8 cellular contexts compared by ENCODE assay signal in genomic region chr19:50383852-50384684, GRCh38. TPM values are rescaled to one million over a fixed set of nuclear protein-coding genes. Genes with fewer than 3 reads are reported as not detected.
DNase-seq lines count a peak whose midpoint lies in the region; ATAC-seq, FAIRE-seq and TF ChIP-seq lines count a peak whose summit lies in the region.

TSS of gene POLD1 (plus strand) at chr19:50384347. CDS start at chr19:50398852, 14,505 bp downstream.

- H3K27me3 Mint-ChIP-seq in natural killer cell treated with Interleukin-12 subunit alpha and Interleukin-12 subunit beta and Interleukin-15 and Interleukin-18, amount 100 ng/mL, for 72 hours: no peaks in the 10 kb centered on the region

- H3K9ac ChIP-seq in Loucy (ENCODE audit: low read depth, low read length, poor library complexity, severe bottlenecking): peak within 1 kb of the TSS; percentile 80

- no peaks in the 10 kb centered on the region for H3K9me3 ChIP-seq in Loucy (ENCODE audit: insufficient read depth, low read depth, low read length)

- H3K27me3 ChIP-seq in Loucy (ENCODE audit: insufficient read depth, low read length, poor library complexity, severe bottlenecking): no peaks in the 10 kb centered on the region

- H3K4me2 ChIP-seq in Loucy (ENCODE audit: low read depth, low read length, poor library complexity, severe bottlenecking): peak within 1 kb of the TSS; percentile 89

- peak; percentile 94 to 95 for ATAC-seq in natural killer cell treated with Interleukin-12 subunit alpha and Interleukin-12 subunit beta and Interleukin-15 and Interleukin-18, amount 100 ng/mL, for 72 hours
- ATAC-seq in stimulated activated naive CD8-positive, alpha-beta T cell treated with anti-CD3 and anti-CD28 coated beads, Interleukin-15, Interleukin-2, amounts not matched to agents 100 U/mL and 50 U/mL, for 24 hours: peak; percentile 86

- H4K20me1 ChIP-seq in Loucy (ENCODE audit: insufficient read depth, low read length, poor library complexity, severe bottlenecking): peaks cover 25% of the 10 kb centered on the region

- peak; percentile 78 for FAIRE-seq in H54 (lab: Jason Lieb, UNC)

- peak within 1 kb of the TSS; percentile 76 to 87 for H3K27ac Mint-ChIP-seq in natural killer cell treated with Interleukin-12 subunit alpha and Interleukin-12 subunit beta and Interleukin-15 and Interleukin-18, amount 100 ng/mL, for 72 hours

- no peak for TF ChIP-seq CTCF in Loucy (conservative IDR thresholded peaks at IDR 0.05; ENCODE audit: low read length)

- peaks cover 47% of the 10 kb centered on the region for H3K79me2 ChIP-seq in Loucy (ENCODE audit: insufficient read depth, low read length)

- H3K4me3 Mint-ChIP-seq in natural killer cell treated with Interleukin-12 subunit alpha and Interleukin-12 subunit beta and Interleukin-15 and Interleukin-18, amount 100 ng/mL, for 72 hours: peak within 1 kb of the TSS; percentile 90

- H3K4me1 Mint-ChIP-seq in natural killer cell treated with Interleukin-12 subunit alpha and Interleukin-12 subunit beta and Interleukin-15 and Interleukin-18, amount 100 ng/mL, for 72 hours (ENCODE audit: low read depth in 2 of 2): peaks cover 35 to 39% of the 10 kb centered on the region in 2 donors

- DNase-seq in EH (ENCODE audit: low read depth): peak; percentile 98
- peak; percentile 96 for DNase-seq in H54 (ENCODE audit: insufficient read length, low spot score)
- peak; percentile 98 for DNase-seq in activated T-helper 9 cell treated with anti-CD3 and anti-CD28 coated beads, Interleukin-2, amount 50 U/mL, for 16 hours (ENCODE audit: low read depth)
- peak; percentile 93 for DNase-seq in fibroblast of peridontal ligament (ENCODE audit: extremely low read depth)
- DNase-seq in natural killer cell treated with Interleukin-12 subunit alpha and Interleukin-12 subunit beta and Interleukin-15 and Interleukin-18, amount 100 ng/mL, for 72 hours (ENCODE audit: low spot score): peak; percentile 99
- DNase-seq in stimulated activated naive CD8-positive, alpha-beta T cell treated with anti-CD3 and anti-CD28 coated beads, Interleukin-15, Interleukin-2, amounts not matched to agents 100 U/mL and 50 U/mL, for 24 hours: peak; percentile 99

- TF ChIP-seq POLR2A in H54 (IDR thresholded peaks at IDR 0.05; ENCODE audit: low read depth, low read length) (peak; percentile 71), Raji (IDR thresholded peaks at IDR 0.05; ENCODE audit: insufficient read depth, low read depth, low read length) (peak; percentile 80)

- peaks cover 17% of the 10 kb centered on the region for H3K36me3 Mint-ChIP-seq in natural killer cell treated with Interleukin-12 subunit alpha and Interleukin-12 subunit beta and Interleukin-15 and Interleukin-18, amount 100 ng/mL, for 72 hours

- H3K9me3 Mint-ChIP-seq in natural killer cell treated with Interleukin-12 subunit alpha and Interleukin-12 subunit beta and Interleukin-15 and Interleukin-18, amount 100 ng/mL, for 72 hours: no peaks in the 10 kb centered on the region

- H3K9me2 ChIP-seq in Loucy (replicated peaks; ENCODE audit: low read depth, low read length): no peaks in the 10 kb centered on the region

- H3F3A ChIP-seq in Loucy (ENCODE audit: low read depth): peaks cover 8% of the 10 kb centered on the region; the same call in 1 of the 2 replicates

- H2AFZ ChIP-seq in Loucy (ENCODE audit: low read length): peak within 1 kb of the TSS; percentile 62

- peaks cover 15% of the 10 kb centered on the region; the same call in 1 of the 2 replicates for H3K36me3 ChIP-seq in Loucy (ENCODE audit: insufficient read depth, low read length)

- H3K4me3 ChIP-seq in Loucy (ENCODE audit: low read length, poor library complexity, severe bottlenecking): peak within 1 kb of the TSS; percentile 83

- H3K4me1 ChIP-seq in Loucy (ENCODE audit: insufficient read depth, low read length, poor library complexity, severe bottlenecking): peaks cover 15% of the 10 kb centered on the region

RNA-seq across cellular contexts. Expression of gene POLD1, which starts in this region (rescaled TPM):
- 100 to 1,000 TPM in 1 of 2 donors, 10 to 100 TPM in 1; 80.0 to 246 TPM for total RNA-seq in natural killer cell treated with Interleukin-12 subunit alpha and Interleukin-12 subunit beta and Interleukin-15 and Interleukin-18, amount 100 ng/mL, for 72 hours

Comparison
In these comparisons a context has a peak if more than half of its experiments do, and no peak if none do; other contexts are left out.
1. Peak in every context shown above with its lines: DNase-seq, ATAC-seq and H3K4me3 ChIP-seq.